ENCODE assay signal across 20 cellular contexts in the genomic region with DNA sequence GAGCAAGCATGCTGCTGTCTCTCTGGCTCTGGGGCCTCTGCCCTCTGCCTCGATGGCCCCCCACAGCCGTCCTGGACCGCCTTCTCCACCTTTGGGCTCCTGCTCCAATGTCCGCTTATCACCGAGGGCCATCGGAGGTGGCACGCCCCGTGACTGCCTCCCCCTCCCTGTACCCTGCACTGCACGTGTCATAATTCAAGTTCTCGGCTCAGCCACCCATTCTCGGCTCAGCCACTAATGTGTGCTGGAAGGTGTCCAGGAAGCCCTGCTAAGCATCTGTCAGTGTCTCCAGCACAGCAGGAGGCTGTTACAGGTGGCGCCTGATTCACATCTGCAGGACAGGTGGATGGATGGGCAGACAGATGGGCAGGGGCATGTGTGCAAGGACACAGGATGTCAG. TPM values are rescaled to one million over a fixed set of nuclear protein-coding genes. Genes with fewer than 3 reads are reported as not detected.
A peak's percentile ranks its signal among the peaks of the same experiment; 100 is the strongest.
DNase-seq lines count a peak whose midpoint lies in the region; ATAC-seq and FAIRE-seq lines count a peak whose summit lies in the region.
"Had no signal": no experiment of that assay in that cellular context is flagged by ENCODE, and none has a peak within 500 bp of the region (broad histone marks: within the 10 kb centered on the region; RNA-seq: fewer than 3 reads in every experiment).

No MANE protein-coding gene starts in this region.

- peaks cover 11% of the 10 kb centered on the region for H3K27me3 Mint-ChIP-seq in activated naive CD8-positive, alpha-beta T cell treated with anti-CD3 and anti-CD28 coated beads, Interleukin-2, amount 50 U/mL, for 24 hours
- H3K27me3 Mint-ChIP-seq: activated CD8-positive, alpha-beta memory T cell treated with anti-CD3 and anti-CD28 coated beads, Interleukin-2, amount 10 ng/mL, durations not matched to agents 7 days and 5 days had no signal

- no peak overlapping the region for H3K4me3 Mint-ChIP-seq in activated naive CD8-positive, alpha-beta T cell treated with anti-CD3 and anti-CD28 coated beads, Interleukin-2, amount 50 U/mL, for 24 hours
- H3K4me3 Mint-ChIP-seq: activated CD8-positive, alpha-beta memory T cell treated with anti-CD3 and anti-CD28 coated beads, Interleukin-2, amount 10 ng/mL, durations not matched to agents 7 days and 5 days had no signal

- 0 out of 2 replicates have a peak overlapping the region, but pooled peaks have one; percentile 39 for H3K4me2 ChIP-seq in BLaER1

- H3K27ac Mint-ChIP-seq in activated naive CD8-positive, alpha-beta T cell treated with anti-CD3 and anti-CD28 coated beads, Interleukin-2, amount 50 U/mL, for 24 hours, result no peak overlapping the region
- H3K27ac Mint-ChIP-seq: activated CD8-positive, alpha-beta memory T cell treated with anti-CD3 and anti-CD28 coated beads, Interleukin-2, amount 10 ng/mL, durations not matched to agents 7 days and 5 days had no signal

- no peak overlapping the region for H3K4me3 ChIP-seq in BLaER1
- H3K4me3 ChIP-seq: psoas muscle had no signal

- FAIRE-seq in RCC 7860 (lab: Jason Lieb, UNC), result no peak
- FAIRE-seq: endothelial cell of umbilical vein had no signal

- ATAC-seq in activated naive CD8-positive, alpha-beta T cell treated with anti-CD3 and anti-CD28 coated beads, Interleukin-2, amount 50 U/mL, for 24 hours, result no peak
- ATAC-seq: activated CD8-positive, alpha-beta memory T cell treated with anti-CD3 and anti-CD28 coated beads, Interleukin-2, amount 10 ng/mL, durations not matched to agents 7 days and 5 days; left ventricle myocardium superior; psoas muscle had no signal

- no peaks in the 10 kb centered on the region for H3K9me3 Mint-ChIP-seq in activated naive CD8-positive, alpha-beta T cell treated with anti-CD3 and anti-CD28 coated beads, Interleukin-2, amount 50 U/mL, for 24 hours

- H3K27me3 ChIP-seq in BLaER1, result peaks cover 6% of the 10 kb centered on the region; the same call in 1 of the 2 replicates

- no peaks in the 10 kb centered on the region for H3K4me1 Mint-ChIP-seq in activated naive CD8-positive, alpha-beta T cell treated with anti-CD3 and anti-CD28 coated beads, Interleukin-2, amount 50 U/mL, for 24 hours
- H3K4me1 Mint-ChIP-seq: activated CD8-positive, alpha-beta memory T cell treated with anti-CD3 and anti-CD28 coated beads, Interleukin-2, amount 10 ng/mL, durations not matched to agents 7 days and 5 days had no signal

- H3K36me3 Mint-ChIP-seq in activated naive CD8-positive, alpha-beta T cell treated with anti-CD3 and anti-CD28 coated beads, Interleukin-2, amount 50 U/mL, for 24 hours (ENCODE audit: low read depth), result no peaks in the 10 kb centered on the region
- H3K36me3 Mint-ChIP-seq: activated CD8-positive, alpha-beta memory T cell treated with anti-CD3 and anti-CD28 coated beads, Interleukin-2, amount 10 ng/mL, durations not matched to agents 7 days and 5 days had no signal

- peaks cover 76% of the 10 kb centered on the region for H3K4me1 ChIP-seq in BLaER1
- H3K4me1 ChIP-seq: psoas muscle had no signal

- no peak overlapping the region for H3K9ac ChIP-seq in BLaER1

- H4K20me1 ChIP-seq in BLaER1, result no peaks in the 10 kb centered on the region

- DNase-seq in NCI-H1105 (lab: John Stamatoyannopoulos, UW) (peak; percentile 98), NCI-H2171 (lab: John Stamatoyannopoulos, UW) (peak; percentile 96), SHP77 (lab: John Stamatoyannopoulos, UW) (peak; percentile 84 to 87), H4 (ENCODE audit: low spot score) (no peak), RCC 7860 (ENCODE audit: low spot score) (no peak), 8988T (no peak)
- DNase-seq in activated naive CD8-positive, alpha-beta T cell treated with anti-CD3 and anti-CD28 coated beads, Interleukin-2, amount 50 U/mL, for 24 hours, result no peak
- DNase-seq: activated CD8-positive, alpha-beta memory T cell treated with anti-CD3 and anti-CD28 coated beads, Interleukin-2, amount 10 ng/mL, durations not matched to agents 7 days and 5 days; activated effector memory CD4-positive, alpha-beta T cell treated with anti-CD3 and anti-CD28 coated beads, Interleukin-2, amount 50 U/mL, for 16 hours; foreskin melanocyte; Karpas-422; left ventricle myocardium superior; psoas muscle; stimulated activated naive CD4-positive, alpha-beta T cell treated with Interleukin-2 at 50 U/mL for 16 hours; T-helper 1 cell had no signal

- H3K9me3 ChIP-seq in BLaER1, result no peaks in the 10 kb centered on the region
- H3K9me3 ChIP-seq: psoas muscle had no signal

- no peak overlapping the region for H3K27ac ChIP-seq in BLaER1
- H3K27ac ChIP-seq: psoas muscle had no signal

- H3K36me3 ChIP-seq in BLaER1, result no peaks in the 10 kb centered on the region

RNA-seq across cellular contexts. Expression of a gene that starts 45.5 kb away (rescaled TPM):
- total RNA-seq in H4 (2014; rRNA removed; shearing (Covaris generic)), result 1.5 and 2.0 TPM in 2 replicates

RNA-seq across cellular contexts. Expression of a gene that starts 47.9 kb away (rescaled TPM):
- total RNA-seq in H4 (2014; rRNA removed; shearing (Covaris generic)), result 23.8 and 29.5 TPM in 2 replicates

RNA-seq across cellular contexts. Expression of a gene that starts 54.4 kb away (rescaled TPM):
- not detected in 2 replicates for total RNA-seq in H4 (2014; rRNA removed; shearing (Covaris generic))
- total RNA-seq: A673; activated CD8-positive, alpha-beta memory T cell treated with anti-CD3 and anti-CD28 coated beads, Interleukin-2, amount 10 ng/mL, durations not matched to agents 7 days and 5 days; endothelial cell of umbilical vein; left ventricle myocardium superior; myocyte; urinary bladder had no signal

Comparison
In these comparisons a context has a peak if more than half of its experiments do, and no peak if none do; other contexts are left out.
1. DNase-seq: peak in NCI-H1105 (single experiment), NCI-H2171 (single experiment) and SHP77 (2 of 2); none in H4 (single experiment), activated naive CD8-positive, alpha-beta T cell treated with anti-CD3 and anti-CD28 coated beads, Interleukin-2, amount 50 U/mL, for 24 hours (single experiment), RCC 7860 (single experiment) and 8988T (single experiment).